Comparison of ENCODE assay signal across 1 cellular context in the genomic region with DNA sequence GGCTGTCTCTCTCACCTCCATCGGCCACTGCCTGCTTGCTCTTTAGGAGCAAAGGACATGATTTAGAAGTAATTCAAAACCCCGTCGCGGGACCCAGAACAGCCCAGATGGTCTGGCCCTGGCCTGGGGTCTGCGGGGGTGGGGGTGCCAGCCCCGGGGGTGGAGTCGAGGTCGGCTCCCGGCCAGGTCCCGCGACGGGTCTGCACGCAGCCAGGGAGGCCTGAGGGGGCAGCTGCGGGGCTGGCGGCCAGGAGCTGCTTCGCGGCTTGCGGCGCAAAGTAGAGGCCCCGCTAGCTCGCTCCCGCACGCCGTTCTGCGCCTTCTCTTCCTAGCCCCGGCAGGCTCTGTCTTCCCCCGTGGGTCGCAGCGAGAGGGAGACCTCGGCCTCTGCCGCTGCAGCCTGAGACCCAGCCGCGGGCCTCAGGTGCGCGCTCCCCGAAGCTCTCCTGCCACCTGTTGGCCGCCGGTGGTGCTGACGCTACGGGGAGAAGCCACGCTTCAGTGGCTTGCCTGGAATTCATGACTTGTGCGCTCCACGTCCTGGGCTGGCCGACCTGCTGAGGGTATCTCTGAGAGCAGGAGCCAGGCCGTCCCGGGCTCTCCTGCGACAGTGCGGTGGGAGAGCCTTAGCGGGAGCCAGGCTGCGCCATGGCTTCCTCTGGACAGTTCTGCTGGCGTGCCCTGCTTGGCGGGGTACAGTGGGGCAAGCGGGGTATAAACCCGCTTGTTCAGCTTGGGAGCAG.
TF ChIP-seq lines count a peak whose summit lies in the region.

No MANE protein-coding gene starts in this region.

TF ChIP-seq in HepG2, 621 proteins besides CTCF, POLR2A, EP300 and RAD21 (continued from another document and continues in another):
- TF ChIP-seq, protein P1, sequence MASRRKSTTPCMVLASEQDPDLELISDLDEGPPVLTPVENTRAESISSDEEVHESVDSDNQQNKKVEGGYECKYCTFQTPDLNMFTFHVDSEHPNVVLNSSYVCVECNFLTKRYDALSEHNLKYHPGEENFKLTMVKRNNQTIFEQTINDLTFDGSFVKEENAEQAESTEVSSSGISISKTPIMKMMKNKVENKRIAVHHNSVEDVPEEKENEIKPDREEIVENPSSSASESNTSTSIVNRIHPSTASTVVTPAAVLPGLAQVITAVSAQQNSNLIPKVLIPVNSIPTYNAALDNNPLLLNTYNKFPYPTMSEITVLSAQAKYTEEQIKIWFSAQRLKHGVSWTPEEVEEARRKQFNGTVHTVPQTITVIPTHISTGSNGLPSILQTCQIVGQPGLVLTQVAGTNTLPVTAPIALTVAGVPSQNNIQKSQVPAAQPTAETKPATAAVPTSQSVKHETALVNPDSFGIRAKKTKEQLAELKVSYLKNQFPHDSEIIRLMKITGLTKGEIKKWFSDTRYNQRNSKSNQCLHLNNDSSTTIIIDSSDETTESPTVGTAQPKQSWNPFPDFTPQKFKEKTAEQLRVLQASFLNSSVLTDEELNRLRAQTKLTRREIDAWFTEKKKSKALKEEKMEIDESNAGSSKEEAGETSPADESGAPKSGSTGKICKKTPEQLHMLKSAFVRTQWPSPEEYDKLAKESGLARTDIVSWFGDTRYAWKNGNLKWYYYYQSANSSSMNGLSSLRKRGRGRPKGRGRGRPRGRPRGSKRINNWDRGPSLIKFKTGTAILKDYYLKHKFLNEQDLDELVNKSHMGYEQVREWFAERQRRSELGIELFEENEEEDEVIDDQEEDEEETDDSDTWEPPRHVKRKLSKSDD (CRISPR knock-in tag; IDR thresholded peaks at IDR 0.05; ENCODE audit: low read depth): peak; percentile 67; the same call in 1 of the 2 replicates
- no peak for TF ChIP-seq HOXA7 (CRISPR knock-in tag; IDR thresholded peaks at IDR 0.05)
- TF ChIP-seq NFRKB (IDR thresholded peaks at IDR 0.05): no peak
- TF ChIP-seq THYN1 (CRISPR knock-in tag; IDR thresholded peaks at IDR 0.05; ENCODE audit: borderline replicate concordance, low read depth): no peak
- TF ChIP-seq ZNF460 (CRISPR knock-in tag; IDR thresholded peaks at IDR 0.05; ENCODE audit: borderline replicate concordance): no peak
- no peak for TF ChIP-seq GLI4 (CRISPR knock-in tag; IDR thresholded peaks at IDR 0.05; ENCODE audit: borderline replicate concordance)
- TF ChIP-seq, protein P2, sequence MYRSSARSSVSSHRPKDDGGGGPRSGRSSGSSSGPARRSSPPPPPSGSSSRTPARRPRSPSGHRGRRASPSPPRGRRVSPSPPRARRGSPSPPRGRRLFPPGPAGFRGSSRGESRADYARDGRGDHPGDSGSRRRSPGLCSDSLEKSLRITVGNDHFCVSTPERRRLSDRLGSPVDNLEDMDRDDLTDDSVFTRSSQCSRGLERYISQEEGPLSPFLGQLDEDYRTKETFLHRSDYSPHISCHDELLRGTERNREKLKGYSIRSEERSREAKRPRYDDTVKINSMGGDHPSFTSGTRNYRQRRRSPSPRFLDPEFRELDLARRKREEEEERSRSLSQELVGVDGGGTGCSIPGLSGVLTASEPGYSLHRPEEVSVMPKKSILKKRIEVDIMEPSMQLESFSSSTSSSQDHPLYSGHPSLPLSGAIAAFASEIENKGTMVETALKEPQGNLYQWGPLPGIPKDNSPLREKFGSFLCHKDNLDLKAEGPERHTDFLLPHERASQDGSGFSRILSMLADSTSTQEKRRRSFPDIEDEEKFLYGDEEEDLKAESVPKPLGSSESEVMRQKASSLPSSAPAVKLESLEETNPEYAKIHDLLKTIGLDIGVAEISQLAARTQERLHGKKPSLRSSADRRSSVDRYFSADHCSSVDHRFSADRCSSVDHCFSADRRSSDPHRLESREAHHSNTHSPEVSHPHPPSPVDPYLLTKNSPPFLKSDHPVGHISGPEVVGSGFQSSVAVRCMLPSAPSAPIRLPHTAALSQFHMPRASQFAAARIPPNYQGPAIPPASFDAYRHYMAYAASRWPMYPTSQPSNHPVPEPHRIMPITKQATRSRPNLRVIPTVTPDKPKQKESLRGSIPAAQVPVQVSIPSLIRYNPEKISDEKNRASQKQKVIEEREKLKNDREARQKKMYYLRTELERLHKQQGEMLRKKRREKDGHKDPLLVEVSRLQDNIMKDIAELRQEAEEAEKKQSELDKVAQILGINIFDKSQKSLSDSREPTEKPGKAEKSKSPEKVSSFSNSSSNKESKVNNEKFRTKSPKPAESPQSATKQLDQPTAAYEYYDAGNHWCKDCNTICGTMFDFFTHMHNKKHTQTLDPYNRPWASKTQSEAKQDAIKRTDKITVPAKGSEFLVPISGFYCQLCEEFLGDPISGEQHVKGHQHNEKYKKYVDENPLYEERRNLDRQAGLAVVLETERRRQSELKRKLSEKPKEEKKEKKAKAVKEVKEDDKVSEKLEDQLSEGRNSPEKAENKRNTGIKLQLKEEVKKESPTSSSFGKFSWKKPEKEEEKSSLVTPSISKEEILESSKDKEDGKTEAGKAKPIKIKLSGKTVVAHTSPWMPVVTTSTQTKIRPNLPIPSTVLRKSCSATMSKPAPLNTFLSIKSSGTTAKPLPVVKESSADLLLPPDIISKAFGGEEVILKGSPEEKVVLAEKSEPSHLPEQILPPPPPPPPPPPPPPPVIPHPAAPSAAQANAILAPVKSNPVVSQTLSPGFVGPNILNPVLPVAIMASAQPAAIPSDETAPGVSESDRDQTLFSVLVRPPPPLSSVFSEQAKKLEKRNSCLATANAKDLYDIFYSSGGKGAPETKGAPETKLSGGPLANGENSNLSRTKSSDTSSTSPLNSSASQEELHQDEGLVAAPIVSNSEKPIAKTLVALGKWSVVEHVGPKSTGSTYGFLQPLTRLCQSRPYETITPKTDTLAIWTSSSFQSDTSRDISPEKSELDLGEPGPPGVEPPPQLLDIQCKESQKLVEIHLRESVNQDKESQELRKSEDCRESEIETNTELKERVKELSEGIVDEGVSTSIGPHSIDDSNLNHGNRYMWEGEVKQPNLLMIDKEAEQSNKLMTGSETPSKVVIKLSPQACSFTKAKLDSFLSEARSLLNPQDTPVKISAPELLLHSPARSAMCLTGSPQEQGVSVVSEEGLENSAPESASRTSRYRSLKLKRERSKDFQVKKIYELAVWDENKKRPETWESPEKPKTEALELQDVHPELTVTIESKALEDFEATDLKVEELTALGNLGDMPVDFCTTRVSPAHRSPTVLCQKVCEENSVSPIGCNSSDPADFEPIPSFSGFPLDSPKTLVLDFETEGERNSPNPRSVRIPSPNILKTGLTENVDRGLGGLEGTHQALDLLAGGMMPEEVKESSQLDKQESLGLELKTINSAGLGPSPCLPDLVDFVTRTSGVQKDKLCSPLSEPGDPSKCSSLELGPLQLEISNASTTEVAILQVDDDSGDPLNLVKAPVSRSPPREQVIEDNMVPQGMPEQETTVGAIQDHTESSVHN (CRISPR knock-in tag; IDR thresholded peaks at IDR 0.05): no peak; the same call in 1 of the 2 replicates
- TF ChIP-seq ZNF788 (CRISPR knock-in tag; IDR thresholded peaks at IDR 0.05; ENCODE audit: borderline replicate concordance): peak; percentile 82; the same call in 1 of the 2 replicates
- TF ChIP-seq, protein P3, sequence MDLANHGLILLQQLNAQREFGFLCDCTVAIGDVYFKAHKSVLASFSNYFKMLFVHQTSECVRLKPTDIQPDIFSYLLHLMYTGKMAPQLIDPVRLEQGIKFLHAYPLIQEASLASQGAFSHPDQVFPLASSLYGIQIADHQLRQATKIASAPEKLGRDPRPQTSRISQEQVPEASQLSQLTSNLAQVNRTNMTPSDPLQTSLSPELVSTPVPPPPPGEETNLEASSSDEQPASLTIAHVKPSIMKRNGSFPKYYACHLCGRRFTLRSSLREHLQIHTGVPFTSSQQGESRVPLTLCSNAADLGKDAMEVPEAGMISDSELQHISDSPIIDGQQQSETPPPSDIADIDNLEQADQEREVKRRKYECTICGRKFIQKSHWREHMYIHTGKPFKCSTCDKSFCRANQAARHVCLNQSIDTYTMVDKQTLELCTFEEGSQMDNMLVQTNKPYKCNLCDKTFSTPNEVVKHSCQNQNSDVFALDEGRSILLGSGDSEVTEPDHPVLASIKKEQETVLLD (CRISPR knock-in tag; IDR thresholded peaks at IDR 0.05; ENCODE audit: low read depth): no peak
- no peak for TF ChIP-seq ZNF484 (CRISPR knock-in tag; IDR thresholded peaks at IDR 0.05; ENCODE audit: borderline replicate concordance, low read depth)
- no peak for TF ChIP-seq ZNF337 (CRISPR knock-in tag; IDR thresholded peaks at IDR 0.05; ENCODE audit: borderline replicate concordance, low read depth)
- TF ChIP-seq, protein P4, sequence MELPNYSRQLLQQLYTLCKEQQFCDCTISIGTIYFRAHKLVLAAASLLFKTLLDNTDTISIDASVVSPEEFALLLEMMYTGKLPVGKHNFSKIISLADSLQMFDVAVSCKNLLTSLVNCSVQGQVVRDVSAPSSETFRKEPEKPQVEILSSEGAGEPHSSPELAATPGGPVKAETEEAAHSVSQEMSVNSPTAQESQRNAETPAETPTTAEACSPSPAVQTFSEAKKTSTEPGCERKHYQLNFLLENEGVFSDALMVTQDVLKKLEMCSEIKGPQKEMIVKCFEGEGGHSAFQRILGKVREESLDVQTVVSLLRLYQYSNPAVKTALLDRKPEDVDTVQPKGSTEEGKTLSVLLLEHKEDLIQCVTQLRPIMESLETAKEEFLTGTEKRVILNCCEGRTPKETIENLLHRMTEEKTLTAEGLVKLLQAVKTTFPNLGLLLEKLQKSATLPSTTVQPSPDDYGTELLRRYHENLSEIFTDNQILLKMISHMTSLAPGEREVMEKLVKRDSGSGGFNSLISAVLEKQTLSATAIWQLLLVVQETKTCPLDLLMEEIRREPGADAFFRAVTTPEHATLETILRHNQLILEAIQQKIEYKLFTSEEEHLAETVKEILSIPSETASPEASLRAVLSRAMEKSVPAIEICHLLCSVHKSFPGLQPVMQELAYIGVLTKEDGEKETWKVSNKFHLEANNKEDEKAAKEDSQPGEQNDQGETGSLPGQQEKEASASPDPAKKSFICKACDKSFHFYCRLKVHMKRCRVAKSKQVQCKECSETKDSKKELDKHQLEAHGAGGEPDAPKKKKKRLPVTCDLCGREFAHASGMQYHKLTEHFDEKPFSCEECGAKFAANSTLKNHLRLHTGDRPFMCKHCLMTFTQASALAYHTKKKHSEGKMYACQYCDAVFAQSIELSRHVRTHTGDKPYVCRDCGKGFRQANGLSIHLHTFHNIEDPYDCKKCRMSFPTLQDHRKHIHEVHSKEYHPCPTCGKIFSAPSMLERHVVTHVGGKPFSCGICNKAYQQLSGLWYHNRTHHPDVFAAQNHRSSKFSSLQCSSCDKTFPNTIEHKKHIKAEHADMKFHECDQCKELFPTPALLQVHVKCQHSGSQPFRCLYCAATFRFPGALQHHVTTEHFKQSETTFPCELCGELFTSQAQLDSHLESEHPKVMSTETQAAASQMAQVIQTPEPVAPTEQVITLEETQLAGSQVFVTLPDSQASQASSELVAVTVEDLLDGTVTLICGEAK (IDR thresholded peaks at IDR 0.05): no peak
- TF ChIP-seq, protein P4 (CRISPR knock-in tag; IDR thresholded peaks at IDR 0.05): no peak
- no peak for TF ChIP-seq CHD2 (IDR thresholded peaks at IDR 0.05; ENCODE audit: low read depth, low read length)
- TF ChIP-seq ZNF256 (CRISPR knock-in tag; conservative IDR thresholded peaks at IDR 0.05): 0 out of 2 replicates have a peak, but pooled peaks have one; percentile 28
- TF ChIP-seq, protein P5, sequence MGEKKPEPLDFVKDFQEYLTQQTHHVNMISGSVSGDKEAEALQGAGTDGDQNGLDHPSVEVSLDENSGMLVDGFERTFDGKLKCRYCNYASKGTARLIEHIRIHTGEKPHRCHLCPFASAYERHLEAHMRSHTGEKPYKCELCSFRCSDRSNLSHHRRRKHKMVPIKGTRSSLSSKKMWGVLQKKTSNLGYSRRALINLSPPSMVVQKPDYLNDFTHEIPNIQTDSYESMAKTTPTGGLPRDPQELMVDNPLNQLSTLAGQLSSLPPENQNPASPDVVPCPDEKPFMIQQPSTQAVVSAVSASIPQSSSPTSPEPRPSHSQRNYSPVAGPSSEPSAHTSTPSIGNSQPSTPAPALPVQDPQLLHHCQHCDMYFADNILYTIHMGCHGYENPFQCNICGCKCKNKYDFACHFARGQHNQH (CRISPR knock-in tag; IDR thresholded peaks at IDR 0.05): peak; percentile 62
- TF ChIP-seq KLF6 (CRISPR knock-in tag; IDR thresholded peaks at IDR 0.05): no peak; the same call in 1 of the 2 replicates
- TF ChIP-seq MATR3 (CRISPR knock-in tag; IDR thresholded peaks at IDR 0.05): no peak
- no peak for TF ChIP-seq PRMT3 (CRISPR knock-in tag; IDR thresholded peaks at IDR 0.05; ENCODE audit: borderline replicate concordance, low read depth)
- TF ChIP-seq KAT2B (IDR thresholded peaks at IDR 0.05; ENCODE audit: borderline replicate concordance, low read depth, low read length): no peak
- no peak for TF ChIP-seq ZEB1 (IDR thresholded peaks at IDR 0.05; ENCODE audit: insufficient replicate concordance, low read depth)
- TF ChIP-seq ZNF282 (IDR thresholded peaks at IDR 0.05; ENCODE audit: partially characterized antibody): no peak
- no peak for TF ChIP-seq NCOA5 (CRISPR knock-in tag; IDR thresholded peaks at IDR 0.05)
- TF ChIP-seq RBM39 (IDR thresholded peaks at IDR 0.05; ENCODE audit: low read depth, low read length, poor library complexity, severe bottlenecking): no peak
- TF ChIP-seq ZNF263 (CRISPR knock-in tag; IDR thresholded peaks at IDR 0.05): no peak; the same call in 1 of the 2 replicates
- 0 out of 2 replicates have a peak, but pooled peaks have one; percentile 70 for TF ChIP-seq ZNF205 (CRISPR knock-in tag; IDR thresholded peaks at IDR 0.05)
- TF ChIP-seq ZNF138 (CRISPR knock-in tag; IDR thresholded peaks at IDR 0.05; ENCODE audit: low read depth): 0 out of 2 replicates have a peak, but pooled peaks have one; percentile 66
